ENCODE assay signal across 9 cellular contexts in the genomic region with DNA sequence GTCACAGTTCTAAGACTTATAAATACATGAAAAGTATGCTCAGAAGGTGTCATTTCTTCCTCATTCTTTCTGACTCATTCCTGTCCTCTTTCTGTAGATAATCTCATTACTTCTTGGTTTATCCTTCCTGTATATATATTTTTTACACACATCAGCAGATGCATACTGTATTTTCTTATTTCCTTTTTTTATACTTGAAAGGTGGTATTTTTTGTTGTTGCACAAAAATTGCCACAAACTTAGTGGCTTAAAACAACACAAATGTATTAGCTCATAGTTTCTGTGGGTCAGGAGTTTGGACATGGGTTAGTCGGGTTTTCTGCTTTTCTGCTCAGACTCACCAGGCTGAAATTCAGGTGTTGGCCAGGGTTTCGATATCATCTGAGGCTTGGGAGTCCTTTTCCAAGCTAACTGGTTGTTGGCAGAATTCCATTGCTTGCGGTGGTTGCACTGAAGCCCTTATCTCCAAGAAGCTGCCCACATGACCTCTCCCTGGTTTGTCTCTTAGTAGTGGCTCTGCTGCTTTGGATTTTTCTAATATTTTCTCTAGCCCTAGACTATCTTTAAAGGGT.
DNase-seq lines count a peak whose midpoint lies in the region; ATAC-seq and TF ChIP-seq lines count a peak whose summit lies in the region.
"Had no signal": no experiment of that assay in that cellular context is flagged by ENCODE, and none has a peak within 500 bp of the region (broad histone marks: within the 10 kb centered on the region; RNA-seq: fewer than 3 reads in every experiment).

No MANE protein-coding gene starts in this region.

- H3K79me2 ChIP-seq in mammary epithelial cell (ENCODE audit: insufficient read depth, low read length) = peaks cover 97% of the 10 kb centered on the region
- H3K79me2 ChIP-seq in smooth muscle cell (ENCODE audit: low read depth) = peaks cover 92% of the 10 kb centered on the region

- H4K20me1 ChIP-seq in mammary epithelial cell (ENCODE audit: insufficient read depth, low read length) (no peaks in the 10 kb centered on the region), smooth muscle cell (ENCODE audit: low read depth) (peaks cover 5% of the 10 kb centered on the region)

- in situ Hi-C loops in mammary epithelial cell (cut with MboI; ENCODE audit: low sequenced_read_pairs in 2 of 2) = no loop called here

- H3K4me3 ChIP-seq in mammary epithelial cell (replicated peaks in 1 of 3; ENCODE audit: insufficient read depth in 1 of 3, low read depth in 2 of 3, low read length in 3 of 3) (no peak overlapping the region), smooth muscle cell (no peak overlapping the region)

- dilution Hi-C loops in mammary epithelial cell (cut with HindIII; ENCODE audit: low sequenced_read_pairs) = no loop called here

- intact Hi-C loops in mammary epithelial cell (cut with micrococcal nuclease) = no loop called here

- H3K27ac ChIP-seq in mammary epithelial cell (ENCODE audit: insufficient read depth, low read depth, low read length) (peak overlapping the region; percentile 65), smooth muscle cell (ENCODE audit: low read depth) (peak overlapping the region; percentile 47)

- ATAC-seq in GM19452 (IDR thresholded peaks at IDR 0.05; ENCODE audit: unreplicated experiment) = peak; percentile 85
- peak; percentile 57 for ATAC-seq in HG03460 (IDR thresholded peaks at IDR 0.05; ENCODE audit: unreplicated experiment)

- H3K4me1 ChIP-seq in mammary epithelial cell (ENCODE audit: insufficient read depth, low read length) = peaks cover 6% of the 10 kb centered on the region
- H3K4me1 ChIP-seq in smooth muscle cell (ENCODE audit: low read depth) = peaks cover 13% of the 10 kb centered on the region

- H3K9ac ChIP-seq in mammary epithelial cell (ENCODE audit: insufficient read depth, low read length) (no peak overlapping the region), smooth muscle cell (ENCODE audit: low read depth) (no peak overlapping the region)

- CTCF ChIA-PET in mammary epithelial cell (lab: Charles Lee; ENCODE audit: low non-redundant PET) = no interaction called here

- no peaks in the 10 kb centered on the region for H3F3A ChIP-seq in smooth muscle cell (ENCODE audit: low read depth)

- H3K9me3 ChIP-seq in mammary epithelial cell (replicated peaks; ENCODE audit: insufficient read depth, low read length) (no peaks in the 10 kb centered on the region), smooth muscle cell (replicated peaks; ENCODE audit: low read depth) (no peaks in the 10 kb centered on the region)

- TF ChIP-seq CTCF in mammary epithelial cell (conservative IDR thresholded peaks at IDR 0.05 in 1 of 2, IDR thresholded peaks at IDR 0.05 in 1 of 2; ENCODE audit: extremely low read depth in 1 of 2, insufficient read depth in 1 of 2, low read depth in 1 of 2, low read length in 2 of 2) (no peak), smooth muscle cell (IDR thresholded peaks at IDR 0.05; ENCODE audit: borderline replicate concordance, insufficient read depth, poor library complexity, severe bottlenecking) (no peak)

- DNase-seq in mammary epithelial cell = peak; percentile 96
- DNase-seq in smooth muscle cell (lab: John Stamatoyannopoulos, UW; ENCODE audit: unreplicated experiment) = no peak
- DNase-seq in SHP77 treated with DMSO at 0.1 percent for 48 hours (lab: John Stamatoyannopoulos, UW) = no peak
- DNase-seq in NCI-H82 treated with DMSO at 0.1 percent for 48 hours (lab: John Stamatoyannopoulos, UW; ENCODE audit: unreplicated experiment) = no peak
- no peak for DNase-seq in NCI-H345 (lab: John Stamatoyannopoulos, UW)
- DNase-seq in NCI-H774 (lab: John Stamatoyannopoulos, UW) = no peak
- DNase-seq: activated CD4-positive, alpha-beta T cell treated with anti-CD3 and anti-CD28 coated beads for 48 hours had no signal

- no TSS peak for BruUV-seq in mammary epithelial cell (replicated peaks; lab: Mats Ljungman, UMichigan)

- no peaks in the 10 kb centered on the region for H3K36me3 ChIP-seq in mammary epithelial cell (ENCODE audit: insufficient read depth, low read length)
- H3K36me3 ChIP-seq in smooth muscle cell (ENCODE audit: low read depth) = no peaks in the 10 kb centered on the region

- H3K27me3 ChIP-seq in mammary epithelial cell (ENCODE audit: insufficient read depth, low read length) = no peaks in the 10 kb centered on the region
- H3K27me3 ChIP-seq in smooth muscle cell (ENCODE audit: low read depth) = no peaks in the 10 kb centered on the region

- H2AFZ ChIP-seq in mammary epithelial cell (ENCODE audit: low read depth, low read length) (no peak overlapping the region), smooth muscle cell (ENCODE audit: low read depth) (no peak overlapping the region)

- WGBS in mammary epithelial cell (ENCODE audit: low coverage, missing lambda C conversion rate) = 36% methylated on average over 3 of the region's 3 CpGs
- 41% methylated on average over 3 of the region's 3 CpGs for WGBS in smooth muscle cell (ENCODE audit: low lambda C conversion rate)

- peak overlapping the region; percentile 51 for H3K4me2 ChIP-seq in mammary epithelial cell (ENCODE audit: insufficient read depth, low read depth, low read length)
- H3K4me2 ChIP-seq in smooth muscle cell = peak overlapping the region; percentile 41
